22 cellular contexts compared by ENCODE assay signal in the genomic region with DNA sequence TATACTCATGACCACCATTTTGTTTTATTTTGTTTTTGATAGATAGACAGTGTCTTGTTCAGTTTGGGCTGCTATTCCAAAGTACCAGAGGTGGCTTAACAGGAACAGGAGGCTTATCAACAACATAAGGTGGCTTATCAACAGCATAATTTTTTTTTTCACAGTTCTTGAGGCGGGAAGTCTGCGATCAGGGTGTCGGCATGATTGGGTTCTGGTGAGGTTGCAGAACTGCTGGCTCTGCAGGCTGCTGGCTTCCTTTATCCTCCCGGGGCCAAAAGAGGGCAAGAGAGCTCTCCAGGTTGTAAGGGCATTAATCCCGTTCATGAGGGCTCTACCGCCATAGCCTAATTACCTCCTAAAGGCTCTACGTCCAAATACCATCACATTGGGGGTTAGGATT. TPM values are rescaled to one million over a fixed set of nuclear protein-coding genes. Genes with fewer than 3 reads are reported as not detected.
"Had no signal": no experiment of that assay in that cellular context is flagged by ENCODE, and none has a peak within 500 bp of the region (broad histone marks: within the 10 kb centered on the region; RNA-seq: fewer than 3 reads in every experiment).

No MANE protein-coding gene starts in this region.

- H3K36me3 ChIP-seq: esophagus muscularis mucosa, gastroesophageal sphincter, heart left ventricle, left lung, lower lobe of right lung had no signal

- H3K27ac ChIP-seq: coronary artery, dorsolateral prefrontal cortex, esophagus muscularis mucosa, foreskin keratinocyte, gastroesophageal sphincter, heart left ventricle, hepatocyte, left lung, lower lobe of right lung had no signal

- H3K27me3 ChIP-seq: hepatocyte had no signal

- H3K79me2 ChIP-seq: hepatocyte had no signal

- FAIRE-seq: colon, endothelial cell of umbilical vein, frontal cortex had no signal

- H3K4me3 ChIP-seq: coronary artery, dorsolateral prefrontal cortex, esophagus muscularis mucosa, gastroesophageal sphincter, heart left ventricle, hepatocyte, left lung, lower lobe of right lung, mucosa of descending colon had no signal

- H3K4me2 ChIP-seq: hepatocyte had no signal

- H2AFZ ChIP-seq: hepatocyte had no signal

- H3K9me3 ChIP-seq: esophagus muscularis mucosa, gastroesophageal sphincter, heart left ventricle, left lung, lower lobe of right lung, mucosa of descending colon had no signal

- H3K4me1 ChIP-seq: esophagus muscularis mucosa, gastroesophageal sphincter, heart left ventricle, left lung, lower lobe of right lung had no signal

- DNase-seq: dermis blood vessel endothelial cell; dorsolateral prefrontal cortex; effector CD4-positive, alpha-beta T cell; effector memory CD4-positive, alpha-beta T cell; foreskin keratinocyte; heart left ventricle; hypothalamus; immature natural killer cell; islet precursor cell; left cardiac atrium; left lung; left ventricle myocardium superior; lower lobe of right lung; mucosa of descending colon; naive B cell had no signal

RNA-seq across cellular contexts. Expression of gene HSD17B2, which starts 11.8 kb away (rescaled TPM):
- polyA plus RNA-seq: immature natural killer cell had no signal
